In the genomic region with DNA sequence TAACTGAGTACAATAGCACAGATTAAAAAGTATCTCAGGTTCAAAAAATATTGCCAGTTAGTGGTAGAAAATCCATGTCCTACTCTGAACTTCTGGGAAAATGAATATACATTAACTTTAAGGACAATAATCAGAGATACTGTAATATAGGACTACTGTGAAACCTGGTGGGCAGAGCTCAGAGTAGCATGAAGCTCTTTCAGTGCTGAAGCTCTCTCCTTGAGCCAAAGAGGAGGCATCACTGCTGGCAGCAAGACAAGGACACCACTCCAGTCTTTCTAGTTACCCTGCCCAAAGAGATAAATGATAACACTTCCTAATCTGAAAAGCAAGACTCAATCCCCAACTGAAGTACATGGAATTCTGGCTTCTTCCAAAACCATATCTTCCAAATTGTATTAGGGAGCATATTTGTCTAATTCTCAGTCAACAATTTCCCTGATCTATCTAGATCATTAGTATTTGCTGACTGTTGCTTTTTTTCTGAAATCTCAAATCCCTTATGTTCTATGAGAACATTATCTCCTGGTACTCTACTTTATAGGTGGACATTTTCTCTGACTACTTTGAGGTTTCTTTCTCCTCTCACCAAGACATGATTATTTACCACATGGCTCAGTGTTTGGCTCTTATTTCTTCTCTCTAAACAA, we compare ENCODE assay signal across 14 cellular contexts. TPM values are rescaled to one million over a fixed set of nuclear protein-coding genes. Genes with fewer than 3 reads are reported as not detected.
"Had no signal": no experiment of that assay in that cellular context is flagged by ENCODE, and none has a peak within 500 bp of the region (broad histone marks: within the 10 kb centered on the region; RNA-seq: fewer than 3 reads in every experiment).

No MANE protein-coding gene starts in this region.

- H3K4me1 Mint-ChIP-seq: activated B cell treated with CpG ODN at 0.5 μM for 24 hours; activated CD4-positive, alpha-beta T cell treated with anti-CD3 and anti-CD28 coated beads, Interleukin-2, amount 10 ng/mL, durations not matched to agents 7 days and 5 days; memory B cell; T-helper 17 cell had no signal

- H3K4me1 ChIP-seq: vagina had no signal

- H3K36me3 Mint-ChIP-seq: memory B cell had no signal

- H3K27me3 ChIP-seq: heart left ventricle, left lung, ovary, tibial artery, vagina had no signal

- H3K27ac Mint-ChIP-seq: activated B cell treated with CpG ODN at 0.5 μM for 24 hours; activated CD4-positive, alpha-beta T cell treated with anti-CD3 and anti-CD28 coated beads, Interleukin-2, amount 10 ng/mL, durations not matched to agents 7 days and 5 days; memory B cell; T-helper 17 cell had no signal

- DNase-seq: activated B cell treated with CpG ODN at 0.5 μM for 24 hours; activated CD4-positive, alpha-beta T cell treated with anti-CD3 and anti-CD28 coated beads, Interleukin-2, amount 10 ng/mL, durations not matched to agents 7 days and 5 days; activated naive CD4-positive, alpha-beta T cell treated with anti-CD3 and anti-CD28 coated beads, Interleukin-2, amount 50 U/mL, for 16 hours; activated T-cell treated with anti-CD3 and anti-CD28 coated beads for 4 hours; heart left ventricle; left lung; ovary; T-helper 17 cell; tibial artery had no signal

- H3K36me3 ChIP-seq: heart left ventricle, left lung, ovary, tibial artery, vagina had no signal

- H3K9me3 ChIP-seq: heart left ventricle, left lung, ovary, tibial artery, vagina had no signal

- H3K27ac ChIP-seq: heart left ventricle, left lung, ovary, tibial artery, vagina had no signal

- FAIRE-seq: frontal cortex, islet of Langerhans, TTC549 had no signal

- ATAC-seq: heart left ventricle, T-helper 17 cell had no signal

- H3K4me3 Mint-ChIP-seq: activated B cell treated with CpG ODN at 0.5 μM for 24 hours; activated CD4-positive, alpha-beta T cell treated with anti-CD3 and anti-CD28 coated beads, Interleukin-2, amount 10 ng/mL, durations not matched to agents 7 days and 5 days; memory B cell; T-helper 17 cell had no signal

- H3K4me3 ChIP-seq: heart left ventricle, left lung, ovary, tibial artery, vagina had no signal

- H3K27me3 Mint-ChIP-seq: activated B cell treated with CpG ODN at 0.5 μM for 24 hours; activated CD4-positive, alpha-beta T cell treated with anti-CD3 and anti-CD28 coated beads, Interleukin-2, amount 10 ng/mL, durations not matched to agents 7 days and 5 days; memory B cell had no signal

RNA-seq across cellular contexts. Expression of gene CLDN1, which starts 55.9 kb away (rescaled TPM):
- total RNA-seq: activated B cell treated with CpG ODN at 0.5 μM for 24 hours; activated CD4-positive, alpha-beta T cell treated with anti-CD3 and anti-CD28 coated beads, Interleukin-2, amount 10 ng/mL, durations not matched to agents 7 days and 5 days; T-helper 17 cell had no signal
